ENCODE assay signal across 1 cellular context in the genomic region with DNA sequence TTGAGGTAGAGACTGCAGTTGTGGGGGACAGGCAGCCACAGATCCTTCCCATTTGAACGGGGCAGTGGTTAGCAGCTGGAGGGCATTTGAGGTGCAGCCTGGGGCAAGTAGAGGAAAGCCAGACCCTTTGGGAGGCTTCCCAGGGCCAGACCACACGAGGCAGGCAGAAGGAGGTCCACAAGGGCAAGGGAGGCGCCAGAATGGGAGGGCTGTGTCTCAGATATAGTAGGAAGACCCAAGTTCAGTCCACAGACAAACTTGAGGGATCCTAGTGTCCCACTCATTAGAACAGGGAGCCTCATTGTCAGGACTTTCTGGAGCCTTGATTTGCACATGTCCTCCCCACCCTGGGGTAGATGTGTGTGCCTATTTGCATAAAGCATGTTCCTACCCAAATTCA.
TF ChIP-seq lines count a peak whose summit lies in the region.

No MANE protein-coding gene starts in this region.

TF ChIP-seq in IMR-90, 13 proteins besides CTCF, POLR2A, EP300 and RAD21 (continued from another document):
- TF ChIP-seq MXI1 (IDR thresholded peaks at IDR 0.05; ENCODE audit: borderline replicate concordance, low read depth, low read length): no peak
- no peak for TF ChIP-seq MAFK (IDR thresholded peaks at IDR 0.05; ENCODE audit: low read depth, low read length)
